Comparison of ENCODE assay signal across 25 cellular contexts in genomic region chr10:80437227-80437626, GRCh38. TPM values are rescaled to one million over a fixed set of nuclear protein-coding genes. Genes with fewer than 3 reads are reported as not detected.
DNase-seq lines count a peak whose midpoint lies in the region; ATAC-seq and TF ChIP-seq lines count a peak whose summit lies in the region.
"Had no signal": no experiment of that assay in that cellular context is flagged by ENCODE, and none has a peak within 500 bp of the region (broad histone marks: within the 10 kb centered on the region; RNA-seq: fewer than 3 reads in every experiment).

No MANE protein-coding gene starts in this region.

- H3K4me3 ChIP-seq in cardiac muscle cell (no peak overlapping the region), right atrium auricular region (no peak overlapping the region), esophagus squamous epithelium (no peak overlapping the region)
- H3K4me3 ChIP-seq: BLaER1, GM23248, HAP-1 had no signal

- no peak for TF ChIP-seq POLR2A in esophagus squamous epithelium (IDR thresholded peaks at IDR 0.05)

- H3K27me3 ChIP-seq in cardiac muscle cell (no peaks in the 10 kb centered on the region), right atrium auricular region (no peaks in the 10 kb centered on the region), esophagus squamous epithelium (no peaks in the 10 kb centered on the region)
- H3K27me3 ChIP-seq: BLaER1 had no signal

- ATAC-seq in esophagus mucosa = peak; percentile 29
- ATAC-seq: Panc1 had no signal

- H3K27ac Mint-ChIP-seq in mesothelial cell of epicardium (peak overlapping the region; percentile 51), type B pancreatic cell (peak overlapping the region; percentile 90)
- H3K27ac Mint-ChIP-seq: CD4-positive, CD25-positive, alpha-beta regulatory T cell; IgD-negative memory B cell had no signal

- WGBS in esophagus squamous epithelium, 2 donors = 71 to 75% methylated on average over 2 of the region's 2 CpGs

- TF ChIP-seq CTCF in cardiac muscle cell (IDR thresholded peaks at IDR 0.05; ENCODE audit: low read depth, low read length) = no peak
- no peak for TF ChIP-seq CTCF in right atrium auricular region (IDR thresholded peaks at IDR 0.05)
- no peak for TF ChIP-seq CTCF in mesothelial cell of epicardium (IDR thresholded peaks at IDR 0.05; ENCODE audit: unreplicated experiment)
- TF ChIP-seq CTCF in type B pancreatic cell (conservative IDR thresholded peaks at IDR 0.05) = no peak
- TF ChIP-seq CTCF in esophagus squamous epithelium (IDR thresholded peaks at IDR 0.05) = no peak

- H3K36me3 Mint-ChIP-seq in mesothelial cell of epicardium (peaks cover 13% of the 10 kb centered on the region), type B pancreatic cell (peaks cover 10% of the 10 kb centered on the region)
- H3K36me3 Mint-ChIP-seq: CD4-positive, CD25-positive, alpha-beta regulatory T cell had no signal

- DNase-seq in cardiac muscle cell (ENCODE audit: low read depth in 1 of 2, low spot score in 1 of 2) = no peak
- no peak for DNase-seq in right atrium auricular region (ENCODE audit: low spot score)
- no peak for DNase-seq in mesothelial cell of epicardium (ENCODE audit: low spot score in 2 of 2, unreplicated experiment in 2 of 2)
- no peak for DNase-seq in type B pancreatic cell (ENCODE audit: extremely low spot score, unreplicated experiment)
- DNase-seq in esophagus squamous epithelium (lab: John Stamatoyannopoulos, UW) = no peak
- DNase-seq in stimulated activated naive CD4-positive, alpha-beta T cell treated with Interleukin-2 at 50 U/mL for 16 hours (lab: John Stamatoyannopoulos, UW) = no peak
- DNase-seq in pons (ENCODE audit: low spot score) = no peak
- DNase-seq: CD4-positive, CD25-positive, alpha-beta regulatory T cell; GM23248; MM.1S; NCI-H1048; NCI-H1417 treated with DMSO at 0.1 percent for 48 hours; NCI-H1694 treated with DMSO at 0.1 percent for 48 hours; NCI-H2081; NCI-H2227 treated with DMSO at 0.1 percent for 48 hours; NCI-H69; SHP77 had no signal

- H3K4me1 Mint-ChIP-seq in mesothelial cell of epicardium = peaks cover 26% of the 10 kb centered on the region
- peaks cover 26% of the 10 kb centered on the region for H3K4me1 Mint-ChIP-seq in type B pancreatic cell (ENCODE audit: unreplicated experiment)
- H3K4me1 Mint-ChIP-seq: CD4-positive, CD25-positive, alpha-beta regulatory T cell; IgD-negative memory B cell had no signal

- H3K9me3 ChIP-seq in cardiac muscle cell (ENCODE audit: low read depth) (no peaks in the 10 kb centered on the region), right atrium auricular region (no peaks in the 10 kb centered on the region), esophagus squamous epithelium (no peaks in the 10 kb centered on the region)
- H3K9me3 ChIP-seq: BLaER1, HAP-1 had no signal

- peak overlapping the region; percentile 39 for H3K27ac ChIP-seq in cardiac muscle cell
- H3K27ac ChIP-seq in right atrium auricular region = no peak overlapping the region
- no peak overlapping the region for H3K27ac ChIP-seq in esophagus squamous epithelium
- H3K27ac ChIP-seq: 22Rv1, BLaER1, GM23248, KMS-11, RWPE1 had no signal

- H3K4me1 ChIP-seq in cardiac muscle cell (ENCODE audit: low read depth) (no peaks in the 10 kb centered on the region), right atrium auricular region (no peaks in the 10 kb centered on the region), esophagus squamous epithelium (peaks cover 0 to 16% (median 0%) of the 10 kb centered on the region in 3 donors)
- H3K4me1 ChIP-seq: BLaER1, HAP-1 had no signal

- no peak overlapping the region for H3K4me3 Mint-ChIP-seq in mesothelial cell of epicardium
- peak overlapping the region; percentile 35 for H3K4me3 Mint-ChIP-seq in type B pancreatic cell
- H3K4me3 Mint-ChIP-seq: CD4-positive, CD25-positive, alpha-beta regulatory T cell; IgD-negative memory B cell had no signal

- H3K9me3 Mint-ChIP-seq in mesothelial cell of epicardium (no peaks in the 10 kb centered on the region), type B pancreatic cell (peaks cover 4% of the 10 kb centered on the region)
- H3K9me3 Mint-ChIP-seq: IgD-negative memory B cell had no signal

- H3K27me3 Mint-ChIP-seq in mesothelial cell of epicardium (ENCODE audit: low read depth) (no peaks in the 10 kb centered on the region), type B pancreatic cell (no peaks in the 10 kb centered on the region)

- intact Hi-C loops in esophagus squamous epithelium (cut with DNase I) = no loop called here

- H3K36me3 ChIP-seq in cardiac muscle cell (no peaks in the 10 kb centered on the region), right atrium auricular region (peaks cover 3% of the 10 kb centered on the region), esophagus squamous epithelium (peaks cover 0 to 28% (median 0%) of the 10 kb centered on the region in 3 donors)
- H3K36me3 ChIP-seq: HAP-1 had no signal

RNA-seq across cellular contexts. Expression of gene TSPAN14, which starts 16.9 kb away (rescaled TPM):
- 29.5 and 31.6 TPM in 2 replicates for total RNA-seq in cardiac muscle cell
- 55.1 and 57.0 TPM in 2 replicates for polyA plus RNA-seq in cardiac muscle cell
- 10 to 100 TPM; 24.2 to 34.7 TPM for total RNA-seq in right atrium auricular region
- 94.6 TPM for total RNA-seq in esophagus mucosa
- 106 to 113 TPM (median 109 TPM) in 3 replicates for total RNA-seq in mesothelial cell of epicardium
- 111 and 159 TPM in 2 replicates for total RNA-seq in type B pancreatic cell (ENCODE audit: low replicate concordance)
- 100 to 1,000 TPM in 2 of 4 donors, 10 to 100 TPM in 2; 66.4 to 118 (median 89.8) TPM for total RNA-seq in esophagus squamous epithelium

RNA-seq across cellular contexts. Expression of gene PRXL2A, which starts 28.9 kb away (rescaled TPM):
- total RNA-seq in cardiac muscle cell (52.0 and 61.8 TPM in 2 replicates), right atrium auricular region (10 to 100 TPM; 42.8 to 81.2 TPM), esophagus mucosa (209 TPM), mesothelial cell of epicardium (93.9 to 101 TPM (median 97.0 TPM) in 3 replicates), type B pancreatic cell (ENCODE audit: low replicate concordance) (73.5 and 89.2 TPM in 2 replicates), esophagus squamous epithelium (100 to 1,000 TPM in 2 of 4 donors, 10 to 100 TPM in 2; 68.0 to 185 (median 103) TPM)
- polyA plus RNA-seq in cardiac muscle cell = 132 and 144 TPM in 2 replicates
- total RNA-seq: GM23248 had no signal
